8 cellular contexts compared by ENCODE assay signal in the genomic region with DNA sequence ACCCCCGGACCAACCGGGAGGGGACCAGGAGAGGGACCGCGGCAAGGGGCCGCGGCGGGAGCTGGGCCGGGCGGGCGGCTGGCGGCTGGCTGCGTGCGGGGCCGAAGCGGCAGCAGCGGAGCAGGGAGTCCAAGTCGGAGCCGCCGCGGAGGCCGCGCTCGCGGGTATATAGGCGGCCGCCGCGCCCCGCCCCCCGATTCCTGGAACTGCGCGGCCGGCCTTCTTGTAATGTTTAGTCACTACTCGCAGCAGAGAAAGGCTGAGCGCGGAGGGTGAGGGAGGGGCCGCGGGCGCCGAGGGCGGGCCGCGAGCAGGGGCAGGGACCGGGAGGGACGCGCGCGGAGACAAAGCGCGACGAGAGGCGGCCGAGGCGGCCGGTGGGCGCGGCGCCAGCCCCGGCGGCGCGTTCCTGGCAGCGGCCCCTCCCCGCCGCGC. TPM values are rescaled to one million over a fixed set of nuclear protein-coding genes. Genes with fewer than 3 reads are reported as not detected.
DNase-seq lines count a peak whose midpoint lies in the region; FAIRE-seq and TF ChIP-seq lines count a peak whose summit lies in the region.

A gene with protein sequence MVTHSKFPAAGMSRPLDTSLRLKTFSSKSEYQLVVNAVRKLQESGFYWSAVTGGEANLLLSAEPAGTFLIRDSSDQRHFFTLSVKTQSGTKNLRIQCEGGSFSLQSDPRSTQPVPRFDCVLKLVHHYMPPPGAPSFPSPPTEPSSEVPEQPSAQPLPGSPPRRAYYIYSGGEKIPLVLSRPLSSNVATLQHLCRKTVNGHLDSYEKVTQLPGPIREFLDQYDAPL (minus strand): TSS at position 142 of the 435 bp plus-strand sequence. CDS start 982 bp downstream, outside the sequence.

- no peak for FAIRE-seq in H54 (lab: Jason Lieb, UNC)

- H3K36me3 Mint-ChIP-seq in activated naive CD8-positive, alpha-beta T cell, result peaks cover 3% of the 10 kb centered on the region

- H3K9me3 ChIP-seq in SU-DHL-6 (ENCODE audit: insufficient read depth, low read length) (no peaks in the 10 kb centered on the region), osteoblast (ENCODE audit: low read depth, low read length) (no peaks in the 10 kb centered on the region), suprapubic skin (no peaks in the 10 kb centered on the region)

- WGBS in suprapubic skin, result no CpG with 5 or more reads among the region's 66 CpGs

- no peaks in the 10 kb centered on the region for H3K27me3 Mint-ChIP-seq in activated naive CD8-positive, alpha-beta T cell

- no peaks in the 10 kb centered on the region; the same call in 1 of the 2 replicates for H3F3A ChIP-seq in SU-DHL-6 (ENCODE audit: insufficient read depth)

- TF ChIP-seq POLR2A in H54 (IDR thresholded peaks at IDR 0.05; ENCODE audit: low read depth, low read length) (peak; percentile 97), suprapubic skin (IDR thresholded peaks at IDR 0.05) (peak; percentile 96 to 99)

- H2AFZ ChIP-seq in SU-DHL-6 (ENCODE audit: low read depth, low read length, severe bottlenecking) (no peak within 1 kb of the TSS), osteoblast (ENCODE audit: low read length) (peak within 1 kb of the TSS; percentile 29)

- peak; percentile 88 for DNase-seq in DMS 273 (lab: John Stamatoyannopoulos, UW; ENCODE audit: unreplicated experiment)
- peak; percentile 97 for DNase-seq in H54 (ENCODE audit: insufficient read length, low spot score)
- peak; percentile 80 for DNase-seq in NCI-H1105 (lab: John Stamatoyannopoulos, UW)
- peak; percentile 98 for DNase-seq in glomerular visceral epithelial cell (ENCODE audit: extremely low spot score)
- peak; percentile 100 for DNase-seq in osteoblast (ENCODE audit: insufficient read length, low spot score, missing footprints)
- DNase-seq in suprapubic skin (ENCODE audit: low spot score in 2 of 2), result peak; percentile 96 to 97

- TF ChIP-seq EP300 in suprapubic skin (IDR thresholded peaks at IDR 0.05), result no peak

- H3K27me3 ChIP-seq in SU-DHL-6 (ENCODE audit: low read length) (peaks cover 4% of the 10 kb centered on the region; the same call in 1 of the 2 replicates), osteoblast (ENCODE audit: insufficient read depth, low read length) (no peaks in the 10 kb centered on the region), suprapubic skin (no peaks in the 10 kb centered on the region)

- no peaks in the 10 kb centered on the region for H3K79me2 ChIP-seq in SU-DHL-6 (ENCODE audit: insufficient read depth, low read length)
- peaks cover 35% of the 10 kb centered on the region for H3K79me2 ChIP-seq in osteoblast (ENCODE audit: insufficient read depth, low read length)

- H3K4me3 Mint-ChIP-seq in activated naive CD8-positive, alpha-beta T cell, result peak within 1 kb of the TSS; percentile 88

- H3K4me3 ChIP-seq in SU-DHL-6 (ENCODE audit: insufficient read depth, low read length, poor library complexity, severe bottlenecking), result peak within 1 kb of the TSS; percentile 13
- H3K4me3 ChIP-seq in osteoblast (ENCODE audit: insufficient read depth, low read length), result peak within 1 kb of the TSS; percentile 91
- H3K4me3 ChIP-seq in suprapubic skin, result peak within 1 kb of the TSS; percentile 91

- H3K4me1 Mint-ChIP-seq in activated naive CD8-positive, alpha-beta T cell (ENCODE audit: low read depth), result peaks cover 46% of the 10 kb centered on the region

- no peaks in the 10 kb centered on the region for H4K20me1 ChIP-seq in SU-DHL-6 (ENCODE audit: low read depth, low read length)
- peaks cover 36% of the 10 kb centered on the region for H4K20me1 ChIP-seq in osteoblast (ENCODE audit: insufficient read depth, low read length)

- no peak within 1 kb of the TSS; the same call in 1 of the 2 replicates for H3K9ac ChIP-seq in SU-DHL-6 (ENCODE audit: low read length)

- peak within 1 kb of the TSS; percentile 86 for H3K27ac Mint-ChIP-seq in activated naive CD8-positive, alpha-beta T cell

- H3K36me3 ChIP-seq in SU-DHL-6 (ENCODE audit: low read length) (no peaks in the 10 kb centered on the region), osteoblast (ENCODE audit: insufficient read depth, low read length) (peaks cover 26% of the 10 kb centered on the region), suprapubic skin (peaks cover 12% of the 10 kb centered on the region)

- TF ChIP-seq CTCF in SU-DHL-6 (IDR thresholded peaks at IDR 0.05; ENCODE audit: insufficient read depth, low read length, poor library complexity, severe bottlenecking), result no peak
- no peak for TF ChIP-seq CTCF in osteoblast (IDR thresholded peaks at IDR 0.05; ENCODE audit: extremely low read depth, low read depth, low read length)
- TF ChIP-seq CTCF in suprapubic skin (IDR thresholded peaks at IDR 0.05), result no peak

- no peak within 1 kb of the TSS for H3K27ac ChIP-seq in SU-DHL-6 (ENCODE audit: low read depth, low read length)
- H3K27ac ChIP-seq in osteoblast (ENCODE audit: low read depth, low read length), result peak within 1 kb of the TSS; percentile 82
- H3K27ac ChIP-seq in suprapubic skin, result peak within 1 kb of the TSS; percentile 95

- no peaks in the 10 kb centered on the region for H3K9me2 ChIP-seq in SU-DHL-6 (replicated peaks; ENCODE audit: insufficient read depth, low read length)

- no peaks in the 10 kb centered on the region for H3K9me3 Mint-ChIP-seq in activated naive CD8-positive, alpha-beta T cell (ENCODE audit: low read depth)

- H3K4me2 ChIP-seq in SU-DHL-6 (ENCODE audit: low read depth, low read length, poor library complexity, severe bottlenecking), result peak within 1 kb of the TSS; percentile 54
- peak within 1 kb of the TSS; percentile 86 for H3K4me2 ChIP-seq in osteoblast (ENCODE audit: insufficient read depth, low read length)

- peaks cover 40% of the 10 kb centered on the region for H3K4me1 ChIP-seq in osteoblast (ENCODE audit: insufficient read depth, low read length)
- peaks cover 57% of the 10 kb centered on the region for H3K4me1 ChIP-seq in suprapubic skin

RNA-seq across cellular contexts. Expression of the gene that starts here (rescaled TPM):
- total RNA-seq in osteoblast (78.1 and 95.2 TPM in 2 replicates), suprapubic skin (100 to 1,000 TPM in 1 of 4 donors, 10 to 100 TPM in 3; 33.2 to 264 (median 60.9) TPM)

Comparison
In these comparisons a context has a peak if more than half of its experiments do, and no peak if none do; other contexts are left out.
1. H3K4me3 ChIP-seq: peak in every context shown above with its lines; median percentile 91 in osteoblast; 91 in suprapubic skin; 13 in SU-DHL-6.